In genomic region chr14:49634547-49635334, GRCh38 we compare ENCODE assay signal across 1 cellular context.
TF ChIP-seq lines count a peak whose summit lies in the region.

Gene DNAAF2, minus strand, starts transcription at chr14:49635244. Its CDS starts 95 bp downstream, at chr14:49635149.

TF ChIP-seq in HepG2, 621 proteins besides CTCF, POLR2A, EP300 and RAD21 (continued from another document and continues in another):
- 0 out of 2 replicates have a peak, but pooled peaks have one; percentile 33 for TF ChIP-seq AKNA (CRISPR knock-in tag; IDR thresholded peaks at IDR 0.05; ENCODE audit: borderline replicate concordance)
- peak; percentile 98 for TF ChIP-seq ZNF777 (CRISPR knock-in tag; IDR thresholded peaks at IDR 0.05)
- no peak for TF ChIP-seq ZBTB40 (IDR thresholded peaks at IDR 0.05)
- no peak for TF ChIP-seq ZBTB40 (CRISPR knock-in tag; IDR thresholded peaks at IDR 0.05)
- peak; percentile 10; the same call in 1 of the 2 replicates for TF ChIP-seq ZFP82 (CRISPR knock-in tag; IDR thresholded peaks at IDR 0.05; ENCODE audit: borderline replicate concordance)
- TF ChIP-seq ZNF354B (CRISPR knock-in tag; IDR thresholded peaks at IDR 0.05) = peak; percentile 53; the same call in 1 of the 2 replicates
- peak; percentile 81 for TF ChIP-seq ARID4A (CRISPR knock-in tag; IDR thresholded peaks at IDR 0.05; ENCODE audit: borderline replicate concordance)
- TF ChIP-seq YY1 (IDR thresholded peaks at IDR 0.05; ENCODE audit: insufficient read depth, insufficient replicate concordance, low read depth, low read length) = peak; percentile 10
- 0 out of 2 replicates have a peak, but pooled peaks have one; percentile 30 for TF ChIP-seq ZNF670 (CRISPR knock-in tag; IDR thresholded peaks at IDR 0.05; ENCODE audit: borderline replicate concordance)
- 0 out of 2 replicates have a peak, but pooled peaks have one; percentile 88 for TF ChIP-seq THAP7 (CRISPR knock-in tag; IDR thresholded peaks at IDR 0.05)
- peak; percentile 84 for TF ChIP-seq ZNF318 (CRISPR knock-in tag; IDR thresholded peaks at IDR 0.05)
- TF ChIP-seq ZNF879 (CRISPR knock-in tag; IDR thresholded peaks at IDR 0.05) = peak; percentile 75
- TF ChIP-seq ZNF878 (CRISPR knock-in tag; IDR thresholded peaks at IDR 0.05) = no peak
- peak; percentile 73; the same call in 1 of the 2 replicates for TF ChIP-seq NKX3-1 (CRISPR knock-in tag; IDR thresholded peaks at IDR 0.05)
- no peak for TF ChIP-seq HDAC6 (IDR thresholded peaks at IDR 0.05; ENCODE audit: low read depth, low read length)
- no peak for TF ChIP-seq ZNF570 (CRISPR knock-in tag; IDR thresholded peaks at IDR 0.05; ENCODE audit: borderline replicate concordance)
- TF ChIP-seq SMARCC2 (IDR thresholded peaks at IDR 0.05) = no peak
- TF ChIP-seq RNF2 (conservative IDR thresholded peaks at IDR 0.05; ENCODE audit: low read depth) = peak; percentile 77
